In genomic region chr6:118776607-118777549, GRCh38 we compare ENCODE assay signal across 8 cellular contexts.
DNase-seq lines count a peak whose midpoint lies in the region; ATAC-seq and TF ChIP-seq lines count a peak whose summit lies in the region.

No MANE protein-coding gene starts in this region.

- DNase-seq in AG08395 (ENCODE audit: low spot score) (peak; percentile 85), NCI-H345 treated with DMSO at 0.1 percent for 48 hours (lab: John Stamatoyannopoulos, UW; ENCODE audit: unreplicated experiment) (peak; percentile 76), cerebellum (ENCODE audit: low spot score) (peak; percentile 81), left lung (peak in 1 of 2 donors; percentile 40)
- peak; percentile 6 to 37 (median 26) for DNase-seq in activated CD4-positive, CD25-positive, alpha-beta regulatory T cell (lab: John Stamatoyannopoulos, UW)
- peak; percentile 47 for DNase-seq in stimulated activated CD8-positive, alpha-beta memory T cell treated with anti-CD3 and anti-CD28 coated beads, Interleukin-15, amount 100 ng/mL, for 1 hour (ENCODE audit: low read depth)

- ATAC-seq in GM18519 (IDR thresholded peaks at IDR 0.05; ENCODE audit: low FRiP score, unreplicated experiment) (peak; percentile 62), HG03103 (IDR thresholded peaks at IDR 0.05; ENCODE audit: low read depth, unreplicated experiment) (peak; percentile 78), left lung (peak; percentile 94)

- no peaks in the 10 kb centered on the region for H3K9me3 ChIP-seq in left lung

- no peak overlapping the region for H3K4me3 ChIP-seq in left lung

- H3K27me3 ChIP-seq in left lung, result no peaks in the 10 kb centered on the region

- TF ChIP-seq CTCF in left lung (IDR thresholded peaks at IDR 0.05), result peak; percentile 74 to 77

- H3K36me3 ChIP-seq in left lung, result no peaks in the 10 kb centered on the region

- no peak overlapping the region for H3K27ac ChIP-seq in left lung

- intact Hi-C loops in left lung (cut with DNase I), result no loop called here

- peaks cover 0 to 16% of the 10 kb centered on the region in 2 donors for H3K4me1 ChIP-seq in left lung
